ENCODE assay signal across 20 cellular contexts in genomic region chr3:48178072-48178471, GRCh38. TPM values are rescaled to one million over a fixed set of nuclear protein-coding genes. Genes with fewer than 3 reads are reported as not detected.
DNase-seq lines count a peak whose midpoint lies in the region; ATAC-seq and TF ChIP-seq lines count a peak whose summit lies in the region.
"Had no signal": no experiment of that assay in that cellular context is flagged by ENCODE, and none has a peak within 500 bp of the region (broad histone marks: within the 10 kb centered on the region; RNA-seq: fewer than 3 reads in every experiment).

No MANE protein-coding gene starts in this region.

- H3K36me3 ChIP-seq in heart left ventricle (peaks cover 0 to 55% (median 0%) of the 10 kb centered on the region in 9 donors), OCI-LY7 (ENCODE audit: insufficient read depth, low read length) (peaks cover 99% of the 10 kb centered on the region), heart right ventricle (peaks cover 0 to 83% (median 0%) of the 10 kb centered on the region in 9 donors), mucosa of descending colon (ENCODE audit: low read depth) (no peaks in the 10 kb centered on the region)

- H4K20me1 ChIP-seq in OCI-LY7 (ENCODE audit: insufficient read depth, low read length): peaks cover 35% of the 10 kb centered on the region; the same call in 1 of the 2 replicates

- no peak for TF ChIP-seq POLR2A in heart left ventricle (IDR thresholded peaks at IDR 0.05)

- WGBS in heart left ventricle, 4 donors: 44 to 71% (median 62%) methylated on average over 2 of the region's 2 CpGs
- WGBS in heart right ventricle, 2 donors: 79 to 80% methylated on average over 2 of the region's 2 CpGs

- H3K79me2 ChIP-seq in OCI-LY7 (ENCODE audit: insufficient read depth, low read depth, low read length): peaks cover 88% of the 10 kb centered on the region

- H3K4me2 ChIP-seq in OCI-LY7 (ENCODE audit: low read length): no peak overlapping the region
- H3K4me2 ChIP-seq: BLaER1 had no signal

- no peak for DNase-seq in heart left ventricle
- DNase-seq in cardiac septum (ENCODE audit: low spot score): no peak
- DNase-seq in OCI-LY7 (ENCODE audit: low spot score): no peak
- DNase-seq in heart right ventricle: no peak
- no peak for DNase-seq in mucosa of descending colon
- no peak for DNase-seq in SIG-M5 treated with dmso at 0.1 percent for 504 hours (lab: John Stamatoyannopoulos, UW; ENCODE audit: unreplicated experiment)
- DNase-seq: Caco-2; CD4-positive, CD25-positive, alpha-beta regulatory T cell; CD8-positive, alpha-beta T cell; DMS153; DND-41; GM23248; H7; HCEC 1CT had no signal

- H3K4me1 ChIP-seq in heart left ventricle (peaks cover 0 to 6% (median 0%) of the 10 kb centered on the region in 12 donors), OCI-LY7 (ENCODE audit: insufficient read depth, low read length, poor library complexity, severe bottlenecking) (peaks cover 4% of the 10 kb centered on the region), heart right ventricle (peaks cover 0 to 18% (median 0%) of the 10 kb centered on the region in 9 donors), mucosa of descending colon (ENCODE audit: low read depth) (no peaks in the 10 kb centered on the region)
- H3K4me1 ChIP-seq: BLaER1, Caco-2 had no signal

- H2AFZ ChIP-seq in OCI-LY7 (ENCODE audit: low read length): no peak overlapping the region
- H2AFZ ChIP-seq: GM23248 had no signal

- H3K27me3 ChIP-seq in heart left ventricle (no peaks in the 10 kb centered on the region), heart right ventricle (no peaks in the 10 kb centered on the region)
- H3K27me3 ChIP-seq: BLaER1 had no signal

- CTCF ChIA-PET in OCI-LY7 (lab: Charles Lee; ENCODE audit: unreplicated experiment): no interaction called here

- POLR2A ChIA-PET in OCI-LY7 (lab: Charles Lee): interaction anchor here (2.7 kb wide), 1 partner anchor 9 kb away, joined by 6 read pairs; the partner anchor contains the start of gene CDC25A

- H3K4me3 ChIP-seq in heart left ventricle: no peak overlapping the region
- H3K4me3 ChIP-seq in OCI-LY7 (ENCODE audit: low read depth, low read length, poor library complexity, severe bottlenecking): no peak overlapping the region
- no peak overlapping the region for H3K4me3 ChIP-seq in heart right ventricle
- H3K4me3 ChIP-seq in mucosa of descending colon: no peak overlapping the region
- H3K4me3 ChIP-seq: BLaER1, GM23248 had no signal

- ATAC-seq in heart left ventricle (peak; percentile 66 to 85 (median 80)), heart right ventricle (peak in 7 of 8 donors; percentile 48 to 89 (median 81)), mucosa of descending colon (no peak)
- ATAC-seq: CD8-positive, alpha-beta T cell had no signal

- intact Hi-C loops in heart left ventricle (cut with DNase I) (no loop called here), cardiac septum (cut with DNase I) (no loop called here), OCI-LY7 (cut with micrococcal nuclease; ENCODE audit: unreplicated experiment) (no loop called here), heart right ventricle (cut with DNase I) (loop anchor here in 1 of 10 donors (10.0 kb wide), 1 partner anchor 1113 kb away; no protein-coding TSS in a partner anchor), mucosa of descending colon (cut with DNase I, micrococcal nuclease) (no loop called here)

- TSS peak; percentile 1 for BruUV-seq in OCI-LY7 (replicated peaks; lab: Mats Ljungman, UMichigan)

- TF ChIP-seq CTCF in heart left ventricle (IDR thresholded peaks at IDR 0.05): no peak
- TF ChIP-seq CTCF in OCI-LY7 (conservative IDR thresholded peaks at IDR 0.05; ENCODE audit: low read length): no peak
- no peak for TF ChIP-seq CTCF in heart right ventricle (IDR thresholded peaks at IDR 0.05)
- TF ChIP-seq CTCF in mucosa of descending colon (IDR thresholded peaks at IDR 0.05): no peak

- H3K9me3 ChIP-seq in heart left ventricle (no peaks in the 10 kb centered on the region), OCI-LY7 (ENCODE audit: low read length) (no peaks in the 10 kb centered on the region), heart right ventricle (no peaks in the 10 kb centered on the region), mucosa of descending colon (no peaks in the 10 kb centered on the region)
- H3K9me3 ChIP-seq: BLaER1, Caco-2 had no signal

- H3K27ac ChIP-seq in heart left ventricle (no peak overlapping the region), OCI-LY7 (ENCODE audit: low read depth, low read length, poor library complexity, severe bottlenecking) (no peak overlapping the region), heart right ventricle (no peak overlapping the region)
- H3K27ac ChIP-seq: BLaER1, C4-2B, GM23248 had no signal

- no peaks in the 10 kb centered on the region for H3K9me2 ChIP-seq in OCI-LY7 (ENCODE audit: insufficient read depth, low read length)

RNA-seq across cellular contexts. Expression of gene CDC25A, which starts 10.1 kb away (rescaled TPM):
- total RNA-seq in heart left ventricle: 1 to 10 TPM in 5 of 9 donors, under 1 TPM in 4; 0.49 to 3.6 (median 1.1) TPM
- under 1 TPM; 0.42 to 0.57 TPM for polyA plus RNA-seq in heart left ventricle
- 0.32 TPM for total RNA-seq in cardiac septum
- 74.5 and 83.4 TPM in 2 replicates for total RNA-seq in OCI-LY7 (2014; rRNA removed; shearing (Covaris generic))
- total RNA-seq in OCI-LY7 (2022): 72.9 and 75.4 TPM in 2 replicates
- 1 to 10 TPM in 6 of 10 donors, under 1 TPM in 4; 0.47 to 3.2 (median 1.2) TPM for total RNA-seq in heart right ventricle
- polyA plus RNA-seq in heart right ventricle: under 1 TPM; 0.20 to 0.59 TPM
- total RNA-seq in mucosa of descending colon: 1 to 10 TPM; 3.4 to 6.9 (median 4.3) TPM

RNA-seq across cellular contexts. Expression of gene CAMP, which starts 45.2 kb away (rescaled TPM):
- total RNA-seq in heart left ventricle (1 to 10 TPM in 1 of 9 donors, under 1 TPM in 1, not detected in 7; 0.48 to 3.0 TPM), cardiac septum (0.67 TPM), OCI-LY7 (2022) (33.6 and 56.8 TPM in 2 replicates), heart right ventricle (1 to 10 TPM in 1 of 10 donors, under 1 TPM in 4, not detected in 5; 0.33 to 3.3 (median 0.42) TPM), mucosa of descending colon (not detected)
- polyA plus RNA-seq in heart left ventricle (1 to 10 TPM in 1 of 2 donors, under 1 TPM in 1; 0.76 to 1.2 TPM), heart right ventricle (1 to 10 TPM; 2.3 to 4.1 TPM)
- 18.2 and 34.6 TPM in 2 replicates for total RNA-seq in OCI-LY7 (2014; rRNA removed; shearing (Covaris generic))
- total RNA-seq: A172; B cell; Caco-2; CD4-positive, CD25-positive, alpha-beta regulatory T cell; CD8-positive, alpha-beta T cell; GM23248; H1; H7 had no signal
- polyA plus RNA-seq: AG04450; CD4-positive, CD25-positive, alpha-beta regulatory T cell; GM23248; H1 had no signal

Comparison
In these comparisons a context has a peak if more than half of its experiments do, and no peak if none do; other contexts are left out.
1. RNA of gene CDC25A, which starts 10.1 kb away (total RNA-seq): 72.9 to 83.4 TPM in OCI-LY7; 3.4 to 6.9 TPM in mucosa of descending colon, 0.47 to 3.2 TPM in heart right ventricle, 0.49 to 3.6 TPM in heart left ventricle and 0.32 TPM in cardiac septum (single experiment); every median in the first group is over 4 times any median in the second.
2. RNA of gene CAMP, which starts 45.2 kb away (total RNA-seq): 18.2 to 56.8 TPM in OCI-LY7; 0.67 TPM in cardiac septum (single experiment), 0.33 to 3.3 TPM in heart right ventricle, 0.48 to 3.0 TPM in heart left ventricle and not detected in mucosa of descending colon; every median in the first group is over 4 times any median in the second.